ENCODE assay signal across 3 cellular contexts in genomic region chr2:66242099-66242498, GRCh38.
TF ChIP-seq lines count a peak whose summit lies in the region.

No MANE protein-coding gene starts in this region.

TF ChIP-seq in HepG2, 621 proteins besides CTCF, POLR2A, EP300 and RAD21 (continued from another document):
- TF ChIP-seq MAFK (conservative IDR thresholded peaks at IDR 0.05 in 1 of 2, IDR thresholded peaks at IDR 0.05 in 1 of 2; ENCODE audit: low read length in 2 of 2) (peak; percentile 91 to 95), RXRA (CRISPR knock-in tag; IDR thresholded peaks at IDR 0.05) (no peak)

TF ChIP-seq in IMR-90, 13 proteins besides CTCF, POLR2A, EP300 and RAD21:
- no peak for TF ChIP-seq USF2 (IDR thresholded peaks at IDR 0.05; ENCODE audit: low read depth, low read length)
- peak; percentile 94 for TF ChIP-seq MAFK (IDR thresholded peaks at IDR 0.05; ENCODE audit: low read depth, low read length)
TF ChIP-seq in IMR-90: peak in this region for 1.

TF ChIP-seq in K562, 482 proteins besides CTCF, POLR2A, EP300 and RAD21 (continued from another document):
- TF ChIP-seq MYNN (IDR thresholded peaks at IDR 0.05), result no peak
- no peak for TF ChIP-seq MYNN (CRISPR knock-in tag; IDR thresholded peaks at IDR 0.05)
- no peak for TF ChIP-seq ZNF124 (CRISPR knock-in tag; IDR thresholded peaks at IDR 0.05)
- TF ChIP-seq SP2 (IDR thresholded peaks at IDR 0.05; ENCODE audit: extremely low read depth, low read depth, low read length, poor library complexity, severe bottlenecking), result no peak
- no peak for TF ChIP-seq TFAM (CRISPR knock-in tag; conservative IDR thresholded peaks at IDR 0.05)
- peak; percentile 88 for TF ChIP-seq MAFK (IDR thresholded peaks at IDR 0.05; ENCODE audit: low read length)
- TF ChIP-seq ETV6 (IDR thresholded peaks at IDR 0.05; ENCODE audit: borderline replicate concordance in 1 of 2, low read depth in 2 of 2, low read length in 1 of 2), result no peak
- TF ChIP-seq ETV6 (CRISPR knock-in tag; IDR thresholded peaks at IDR 0.05; ENCODE audit: borderline replicate concordance), result no peak
- no peak for TF ChIP-seq PRPF4 (IDR thresholded peaks at IDR 0.05; ENCODE audit: insufficient read depth, low read depth, low read length, poor library complexity, severe bottlenecking)
- no peak for TF ChIP-seq ZNF512 (tag; IDR thresholded peaks at IDR 0.05)
- TF ChIP-seq PRMT5 (CRISPR knock-in tag; IDR thresholded peaks at IDR 0.05), result no peak
- no peak for TF ChIP-seq CHAMP1 (IDR thresholded peaks at IDR 0.05)
- TF ChIP-seq HINFP (tag; conservative IDR thresholded peaks at IDR 0.05; ENCODE audit: low read depth), result no peak
- no peak for TF ChIP-seq PATZ1 (CRISPR knock-in tag; IDR thresholded peaks at IDR 0.05; ENCODE audit: borderline replicate concordance)
- TF ChIP-seq ELF4 (CRISPR knock-in tag; IDR thresholded peaks at IDR 0.05), result no peak
- TF ChIP-seq PHB2 (IDR thresholded peaks at IDR 0.05; ENCODE audit: low read depth), result no peak
- no peak for TF ChIP-seq ZZZ3 (IDR thresholded peaks at IDR 0.05)
- no peak for TF ChIP-seq XRCC5 (IDR thresholded peaks at IDR 0.05; ENCODE audit: low read depth, low read length)
- TF ChIP-seq MYC (IDR thresholded peaks at IDR 0.05; ENCODE audit: low read depth, low read length), result no peak
- no peak for TF ChIP-seq MYC (CRISPR knock-in tag; IDR thresholded peaks at IDR 0.05; ENCODE audit: borderline replicate concordance, low read depth)
- peak; percentile 82 for TF ChIP-seq MAFF (IDR thresholded peaks at IDR 0.05; ENCODE audit: low read length)
- no peak for TF ChIP-seq THRAP3 (IDR thresholded peaks at IDR 0.05; ENCODE audit: borderline replicate concordance)
- no peak for TF ChIP-seq KLF1 (tag; IDR thresholded peaks at IDR 0.05)
- no peak for TF ChIP-seq ZNF174 (CRISPR knock-in tag; IDR thresholded peaks at IDR 0.05)
- TF ChIP-seq ZNF76 (CRISPR knock-in tag; IDR thresholded peaks at IDR 0.05; ENCODE audit: borderline replicate concordance), result no peak
- no peak for TF ChIP-seq E2F1 (CRISPR knock-in tag; IDR thresholded peaks at IDR 0.05)
- no peak for TF ChIP-seq CGGBP1 (CRISPR knock-in tag; IDR thresholded peaks at IDR 0.05)
- no peak for TF ChIP-seq ZNF561 (CRISPR knock-in tag; conservative IDR thresholded peaks at IDR 0.05)
- TF ChIP-seq BRCA1 (IDR thresholded peaks at IDR 0.05), result no peak
- no peak for TF ChIP-seq BRCA1 (CRISPR knock-in tag; IDR thresholded peaks at IDR 0.05)
- no peak for TF ChIP-seq SAFB (IDR thresholded peaks at IDR 0.05; ENCODE audit: borderline replicate concordance, low read depth, low read length)
- TF ChIP-seq ELF1 (tag; IDR thresholded peaks at IDR 0.05), result no peak
- peak; percentile 73 for TF ChIP-seq C11orf30 (IDR thresholded peaks at IDR 0.05; ENCODE audit: low read depth)
- no peak for TF ChIP-seq ZNF407 (IDR thresholded peaks at IDR 0.05; ENCODE audit: low read depth)
- TF ChIP-seq BHLHE40 (IDR thresholded peaks at IDR 0.05; ENCODE audit: low read length), result no peak
- peak; percentile 82 for TF ChIP-seq ZNF316 (IDR thresholded peaks at IDR 0.05)
- TF ChIP-seq ZSCAN32 (CRISPR knock-in tag; IDR thresholded peaks at IDR 0.05), result no peak
- peak; percentile 75 for TF ChIP-seq MAFG (tag; conservative IDR thresholded peaks at IDR 0.05)
- TF ChIP-seq MEF2D (tag; conservative IDR thresholded peaks at IDR 0.05; ENCODE audit: low read depth), result no peak
- TF ChIP-seq CREB1 (IDR thresholded peaks at IDR 0.05), result no peak
- no peak for TF ChIP-seq CREB1 (CRISPR knock-in tag; IDR thresholded peaks at IDR 0.05)
- TF ChIP-seq NFYB (IDR thresholded peaks at IDR 0.05; ENCODE audit: extremely low read depth, insufficient read length), result no peak
- TF ChIP-seq ZNF586 (CRISPR knock-in tag; conservative IDR thresholded peaks at IDR 0.05), result no peak
- no peak for TF ChIP-seq RBBP5 (IDR thresholded peaks at IDR 0.05; ENCODE audit: borderline replicate concordance, insufficient read depth, low read length, poor library complexity, severe bottlenecking)
